In genomic region chr16:21001262-21001661, GRCh38 we compare ENCODE assay signal across 9 cellular contexts.
DNase-seq lines count a peak whose midpoint lies in the region; ATAC-seq and TF ChIP-seq lines count a peak whose summit lies in the region.
"Had no signal": no experiment of that assay in that cellular context is flagged by ENCODE, and none has a peak within 500 bp of the region (broad histone marks: within the 10 kb centered on the region; RNA-seq: fewer than 3 reads in every experiment).

No MANE protein-coding gene starts in this region.

- 71% methylated on average over 3 of the region's 3 CpGs for WGBS in mammary epithelial cell (ENCODE audit: low coverage, missing lambda C conversion rate)

- H3K4me3 Mint-ChIP-seq in osteocyte (ENCODE audit: unreplicated experiment) = no peak overlapping the region
- no peak overlapping the region for H3K4me3 Mint-ChIP-seq in activated T-helper 1 cell treated with anti-CD3 and anti-CD28 coated beads, Interleukin-12 subunit alpha, Interleukin-12 subunit beta, Interleukin-2, Interleukin-4 antibody, amounts not matched to agents 30 ng/mL and 10 ng/mL and 1 ng/mL, durations not matched to agents 14 hours and 24 hours and 36 hours

- in situ Hi-C loops in G401 (cut with HindIII; ENCODE audit: low sequenced_read_pairs) = no loop called here
- in situ Hi-C loops in mammary epithelial cell (cut with MboI; ENCODE audit: low sequenced_read_pairs in 2 of 2) = no loop called here

- no peak overlapping the region for H3K4me2 ChIP-seq in mammary epithelial cell (ENCODE audit: insufficient read depth, low read depth, low read length)

- H3K27me3 Mint-ChIP-seq in osteocyte (ENCODE audit: unreplicated experiment) = peaks cover 22% of the 10 kb centered on the region
- peaks cover 23% of the 10 kb centered on the region for H3K27me3 Mint-ChIP-seq in activated T-helper 1 cell treated with anti-CD3 and anti-CD28 coated beads, Interleukin-12 subunit alpha, Interleukin-12 subunit beta, Interleukin-2, Interleukin-4 antibody, amounts not matched to agents 30 ng/mL and 10 ng/mL and 1 ng/mL, durations not matched to agents 14 hours and 24 hours and 36 hours (ENCODE audit: insufficient read depth)

- TF ChIP-seq CTCF in LNCaP clone FGC (IDR thresholded peaks at IDR 0.05; ENCODE audit: control insufficient read depth, extremely low read depth, insufficient read depth) (peak; percentile 34; the same call in 1 of the 2 replicates), mammary epithelial cell (conservative IDR thresholded peaks at IDR 0.05 in 1 of 2, IDR thresholded peaks at IDR 0.05 in 1 of 2; ENCODE audit: extremely low read depth in 1 of 2, insufficient read depth in 1 of 2, low read depth in 1 of 2, low read length in 2 of 2) (peak; percentile 34 to 43), osteocyte (IDR thresholded peaks at IDR 0.05) (peak; percentile 42)

- no peak overlapping the region for H3K27ac ChIP-seq in mammary epithelial cell (ENCODE audit: insufficient read depth, low read depth, low read length)
- H3K27ac ChIP-seq: epithelial cell of prostate had no signal

- no peaks in the 10 kb centered on the region for H3K9me3 Mint-ChIP-seq in osteocyte (ENCODE audit: unreplicated experiment)
- H3K9me3 Mint-ChIP-seq in activated T-helper 1 cell treated with anti-CD3 and anti-CD28 coated beads, Interleukin-12 subunit alpha, Interleukin-12 subunit beta, Interleukin-2, Interleukin-4 antibody, amounts not matched to agents 30 ng/mL and 10 ng/mL and 1 ng/mL, durations not matched to agents 14 hours and 24 hours and 36 hours = no peaks in the 10 kb centered on the region

- no peaks in the 10 kb centered on the region for H3K27me3 ChIP-seq in mammary epithelial cell (ENCODE audit: insufficient read depth, low read length)

- H3K9me3 ChIP-seq in mammary epithelial cell (replicated peaks; ENCODE audit: insufficient read depth, low read length) = no peaks in the 10 kb centered on the region

- intact Hi-C loops in mammary epithelial cell (cut with micrococcal nuclease) = loop anchor here (5.0 kb wide), 1 partner anchor 149 kb away; no protein-coding TSS in a partner anchor
- intact Hi-C loops in activated T-helper 1 cell treated with anti-CD3 and anti-CD28 coated beads, Interleukin-12 subunit alpha, Interleukin-12 subunit beta, Interleukin-2, Interleukin-4 antibody, amounts not matched to agents 30 ng/mL and 10 ng/mL and 1 ng/mL, durations not matched to agents 14 hours and 24 hours and 36 hours (cut with micrococcal nuclease) = loop anchor here (1.0 kb wide), 1 partner anchor 151 kb away; no protein-coding TSS in a partner anchor

- dilution Hi-C loops in mammary epithelial cell (cut with HindIII; ENCODE audit: low sequenced_read_pairs) = no loop called here

- H3K4me1 Mint-ChIP-seq in osteocyte (ENCODE audit: unreplicated experiment) = no peaks in the 10 kb centered on the region
- H3K4me1 Mint-ChIP-seq in activated T-helper 1 cell treated with anti-CD3 and anti-CD28 coated beads, Interleukin-12 subunit alpha, Interleukin-12 subunit beta, Interleukin-2, Interleukin-4 antibody, amounts not matched to agents 30 ng/mL and 10 ng/mL and 1 ng/mL, durations not matched to agents 14 hours and 24 hours and 36 hours (ENCODE audit: low read depth) = no peaks in the 10 kb centered on the region

- no peak overlapping the region for H2AFZ ChIP-seq in mammary epithelial cell (ENCODE audit: low read depth, low read length)

- H3K27ac Mint-ChIP-seq in osteocyte (ENCODE audit: unreplicated experiment) = no peak overlapping the region
- no peak overlapping the region for H3K27ac Mint-ChIP-seq in activated T-helper 1 cell treated with anti-CD3 and anti-CD28 coated beads, Interleukin-12 subunit alpha, Interleukin-12 subunit beta, Interleukin-2, Interleukin-4 antibody, amounts not matched to agents 30 ng/mL and 10 ng/mL and 1 ng/mL, durations not matched to agents 14 hours and 24 hours and 36 hours

- no peak overlapping the region for H3K9ac ChIP-seq in mammary epithelial cell (ENCODE audit: insufficient read depth, low read length)

- CTCF ChIA-PET in mammary epithelial cell (lab: Charles Lee; ENCODE audit: low non-redundant PET) = interaction anchor here (0.7 kb wide), 2 partner anchors 90 to 209 kb away, joined by 3 to 4 read pairs; no protein-coding TSS in a partner anchor

- BruUV-seq in mammary epithelial cell (replicated peaks; lab: Mats Ljungman, UMichigan) = no TSS peak

- H4K20me1 ChIP-seq in mammary epithelial cell (ENCODE audit: insufficient read depth, low read length) = no peaks in the 10 kb centered on the region

- no peaks in the 10 kb centered on the region for H3K36me3 Mint-ChIP-seq in osteocyte (ENCODE audit: unreplicated experiment)
- no peaks in the 10 kb centered on the region for H3K36me3 Mint-ChIP-seq in activated T-helper 1 cell treated with anti-CD3 and anti-CD28 coated beads, Interleukin-12 subunit alpha, Interleukin-12 subunit beta, Interleukin-2, Interleukin-4 antibody, amounts not matched to agents 30 ng/mL and 10 ng/mL and 1 ng/mL, durations not matched to agents 14 hours and 24 hours and 36 hours (ENCODE audit: low read depth)

- H3K36me3 ChIP-seq in mammary epithelial cell (ENCODE audit: insufficient read depth, low read length) = no peaks in the 10 kb centered on the region

- ATAC-seq in activated CD4-positive, CD25-positive, alpha-beta regulatory T cell treated with anti-CD3 and anti-CD28 coated beads, Interleukin-2, amount 50 U/mL, for 24 hours = no peak
- no peak for ATAC-seq in HG03039 (IDR thresholded peaks at IDR 0.05; ENCODE audit: unreplicated experiment)
- no peak for ATAC-seq in HG03521 (IDR thresholded peaks at IDR 0.05; ENCODE audit: unreplicated experiment)

- DNase-seq in G401 (ENCODE audit: low spot score) (peak; percentile 8), LNCaP clone FGC (ENCODE audit: low read depth) (no peak), mammary epithelial cell (no peak), osteocyte (ENCODE audit: extremely low spot score, unreplicated experiment) (no peak)
- DNase-seq in activated T-helper 1 cell treated with anti-CD3 and anti-CD28 coated beads, Interleukin-12 subunit alpha, Interleukin-12 subunit beta, Interleukin-2, Interleukin-4 antibody, amounts not matched to agents 30 ng/mL and 10 ng/mL and 1 ng/mL, durations not matched to agents 14 hours and 24 hours and 36 hours (ENCODE audit: low spot score) = no peak

- H3K4me3 ChIP-seq in LNCaP clone FGC (ENCODE audit: low read depth, low read length) = no peak overlapping the region
- H3K4me3 ChIP-seq in mammary epithelial cell (replicated peaks in 1 of 3; ENCODE audit: insufficient read depth in 1 of 3, low read depth in 2 of 3, low read length in 3 of 3) = no peak overlapping the region

- no peaks in the 10 kb centered on the region for H3K4me1 ChIP-seq in mammary epithelial cell (ENCODE audit: insufficient read depth, low read length)

- H3K79me2 ChIP-seq in mammary epithelial cell (ENCODE audit: insufficient read depth, low read length) = no peaks in the 10 kb centered on the region
